In genomic region chr10:79101560-79101971, GRCh38 we compare ENCODE assay signal across 9 cellular contexts. TPM values are rescaled to one million over a fixed set of nuclear protein-coding genes. Genes with fewer than 3 reads are reported as not detected.
DNase-seq lines count a peak whose midpoint lies in the region; ATAC-seq and TF ChIP-seq lines count a peak whose summit lies in the region.
"Had no signal": no experiment of that assay in that cellular context is flagged by ENCODE, and none has a peak within 500 bp of the region (broad histone marks: within the 10 kb centered on the region; RNA-seq: fewer than 3 reads in every experiment).

No MANE protein-coding gene starts in this region.

- no peaks in the 10 kb centered on the region for H3K9me3 ChIP-seq in lung (ENCODE audit: control insufficient read depth in 2 of 2, insufficient read depth in 1 of 2, low read length in 1 of 2)
- no peaks in the 10 kb centered on the region for H3K9me3 ChIP-seq in testis

- TF ChIP-seq CTCF in WI38 (IDR thresholded peaks at IDR 0.05; ENCODE audit: low read depth, low read length) (no peak), lung (IDR thresholded peaks at IDR 0.05; ENCODE audit: control extremely low read depth, extremely low read depth) (no peak), testis (IDR thresholded peaks at IDR 0.05) (no peak)

- no peak for ATAC-seq in lung (ENCODE audit: insufficient read depth, low FRiP score)
- no peak for ATAC-seq in HG02885 (IDR thresholded peaks at IDR 0.05; ENCODE audit: poor library complexity, unreplicated experiment)

- H3K36me3 ChIP-seq in lung (ENCODE audit: control insufficient read depth in 2 of 2, insufficient read depth in 2 of 2, low read length in 2 of 2), result peaks cover 0 to 3% of the 10 kb centered on the region in 2 donors
- no peaks in the 10 kb centered on the region for H3K36me3 ChIP-seq in testis (ENCODE audit: low read depth, missing control alignments)

- WGBS in lung, 2 donors, result 57 to 64% methylated on average over 11 of the region's 11 CpGs
- 24 to 48% methylated on average over 4 to 11 of the region's 11 CpGs for WGBS in testis, 2 donors

- H3K27me3 ChIP-seq in lung (ENCODE audit: control insufficient read depth, insufficient read depth) (no peaks in the 10 kb centered on the region), testis (no peaks in the 10 kb centered on the region)

- peak; percentile 77 for DNase-seq in NCI-H146 treated with DMSO at 0.1 percent for 48 hours (lab: John Stamatoyannopoulos, UW; ENCODE audit: unreplicated experiment)
- no peak for DNase-seq in lung (ENCODE audit: low spot score)
- DNase-seq in testis, result no peak
- DNase-seq in NCI-H1694 (lab: John Stamatoyannopoulos, UW), result no peak
- no peak for DNase-seq in AG08396 (ENCODE audit: low spot score)
- no peak for DNase-seq in effector CD4-positive, alpha-beta T cell
- DNase-seq: activated naive CD4-positive, alpha-beta T cell treated with anti-CD3 and anti-CD28 coated beads, Interleukin-2, amount 10 ng/mL, durations not matched to agents 7 days and 5 days had no signal

- TF ChIP-seq POLR2A in testis (IDR thresholded peaks at IDR 0.05), result no peak

- H3K27ac ChIP-seq in lung (ENCODE audit: low read depth in 1 of 2, low read length in 1 of 2) (peak overlapping the region; percentile 43 to 63), testis (peak overlapping the region; percentile 59 to 63)

- 0 out of 2 replicates have a peak overlapping the region, but pooled peaks have one; percentile 6 for H3K4me3 ChIP-seq in WI38 (ENCODE audit: low read depth, low read length)
- no peak overlapping the region for H3K4me3 ChIP-seq in lung
- H3K4me3 ChIP-seq in testis, result no peak overlapping the region

- peaks cover 53 to 73% of the 10 kb centered on the region in 2 donors for H3K4me1 ChIP-seq in lung (ENCODE audit: control insufficient read depth in 2 of 2, insufficient read depth in 2 of 2, low read length in 2 of 2)
- H3K4me1 ChIP-seq in testis, result peaks cover 48% of the 10 kb centered on the region

- intact Hi-C loops in testis (cut with DNase I; ENCODE audit: low total_unique reads), result no loop called here

RNA-seq across cellular contexts. Expression of gene ZMIZ1, which starts 32.8 kb away (rescaled TPM):
- total RNA-seq in lung, result 10 to 100 TPM; 43.7 to 80.2 TPM
- 10 to 100 TPM; 18.3 to 41.5 TPM for polyA plus RNA-seq in lung
- total RNA-seq in testis, result 10 to 100 TPM; 18.8 to 22.0 TPM
- 15.2 TPM for polyA plus RNA-seq in testis (ENCODE audit: insufficient read depth, low read depth, low replicate concordance)
